17 cellular contexts compared by ENCODE assay signal in the genomic region with DNA sequence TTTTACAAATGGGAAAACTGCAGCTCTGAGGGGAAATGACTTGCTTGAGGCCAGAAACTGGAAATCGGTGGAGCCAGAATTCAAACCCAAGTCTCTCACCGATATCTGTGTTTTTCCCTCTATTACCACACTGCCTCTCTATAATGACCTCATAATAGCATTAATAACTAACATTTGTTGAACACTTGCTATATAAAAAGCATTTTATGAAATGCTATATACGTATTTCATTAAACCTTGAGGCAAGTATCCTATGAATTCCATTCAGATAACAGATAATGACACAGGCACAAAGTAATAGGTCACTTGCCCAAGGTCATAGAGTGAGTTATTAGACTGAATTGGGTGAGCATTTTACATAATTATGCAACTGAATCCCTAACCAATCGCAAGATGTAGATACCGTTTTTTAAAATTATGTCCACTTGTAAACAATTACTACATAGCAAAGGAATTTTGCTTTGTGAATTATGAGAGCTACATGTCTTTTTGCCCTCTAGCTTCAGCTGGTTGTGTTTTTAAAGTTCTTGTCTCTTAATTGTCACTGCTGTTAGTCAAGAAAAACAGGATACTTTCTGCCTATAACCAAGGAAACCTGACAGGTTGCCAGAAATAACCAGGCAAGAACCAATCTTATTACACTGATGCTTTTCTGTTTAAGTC. TPM values are rescaled to one million over a fixed set of nuclear protein-coding genes. Genes with fewer than 3 reads are reported as not detected.
A peak's percentile ranks its signal among the peaks of the same experiment; 100 is the strongest.
DNase-seq lines count a peak whose midpoint lies in the region; ATAC-seq and TF ChIP-seq lines count a peak whose summit lies in the region.
"Had no signal": no experiment of that assay in that cellular context is flagged by ENCODE, and none has a peak within 500 bp of the region (broad histone marks: within the 10 kb centered on the region; RNA-seq: fewer than 3 reads in every experiment).

No MANE protein-coding gene starts in this region.

- H3K4me1 ChIP-seq in breast epithelium (no peaks in the 10 kb centered on the region), adipocyte (ENCODE audit: control insufficient read depth, insufficient read depth, low read length) (peaks cover 13% of the 10 kb centered on the region)

- H3K36me3 Mint-ChIP-seq in MCF 10A (ENCODE audit: insufficient read depth, unreplicated experiment) = peaks cover 14% of the 10 kb centered on the region
- H3K36me3 Mint-ChIP-seq: activated naive CD8-positive, alpha-beta T cell had no signal

- no peak overlapping the region for H3K9ac ChIP-seq in adipocyte (ENCODE audit: low read length)

- H3K27me3 Mint-ChIP-seq in MCF 10A (ENCODE audit: insufficient read depth, unreplicated experiment) = no peaks in the 10 kb centered on the region
- H3K27me3 Mint-ChIP-seq: activated naive CD8-positive, alpha-beta T cell had no signal

- H3K36me3 ChIP-seq in breast epithelium = no peaks in the 10 kb centered on the region
- peaks cover 9% of the 10 kb centered on the region for H3K36me3 ChIP-seq in adipocyte (ENCODE audit: control insufficient read depth, insufficient read depth, low read length, severe bottlenecking)
- H3K36me3 ChIP-seq: transverse colon had no signal

- H3K4me3 Mint-ChIP-seq in MCF 10A (ENCODE audit: unreplicated experiment) = no peak overlapping the region
- H3K4me3 Mint-ChIP-seq: activated naive CD8-positive, alpha-beta T cell; nephron progenitor cell; T-helper 2 cell treated with Interferon-gamma antibody and Interleukin-4, amounts not matched to agents 5 μg/mL and 100 μg/mL, for 36 hours had no signal

- no peaks in the 10 kb centered on the region for H3K9me3 Mint-ChIP-seq in MCF 10A (ENCODE audit: unreplicated experiment)
- H3K9me3 Mint-ChIP-seq: nephron progenitor cell; T-helper 2 cell treated with Interferon-gamma antibody and Interleukin-4, amounts not matched to agents 5 μg/mL and 100 μg/mL, for 36 hours had no signal

- no peak overlapping the region for H3K27ac Mint-ChIP-seq in MCF 10A (ENCODE audit: low read depth, unreplicated experiment)
- H3K27ac Mint-ChIP-seq: activated naive CD8-positive, alpha-beta T cell; nephron progenitor cell; T-helper 2 cell treated with Interferon-gamma antibody and Interleukin-4, amounts not matched to agents 5 μg/mL and 100 μg/mL, for 36 hours had no signal

- H3K27ac ChIP-seq in breast epithelium = peak overlapping the region; percentile 79 to 81
- H3K27ac ChIP-seq: transverse colon had no signal

- ATAC-seq in GM21390 (IDR thresholded peaks at IDR 0.05; ENCODE audit: unreplicated experiment) (no peak), GM19351 (IDR thresholded peaks at IDR 0.05; ENCODE audit: unreplicated experiment) (no peak)
- ATAC-seq: right cardiac atrium had no signal

- no peaks in the 10 kb centered on the region for H3K27me3 ChIP-seq in breast epithelium
- no peaks in the 10 kb centered on the region for H3K27me3 ChIP-seq in adipocyte (replicated peaks; ENCODE audit: control insufficient read depth, insufficient read depth, low read length)
- H3K27me3 ChIP-seq: transverse colon had no signal

- no peak for TF ChIP-seq POLR2A in breast epithelium (IDR thresholded peaks at IDR 0.05)

- no peak overlapping the region for H3K4me3 ChIP-seq in breast epithelium
- H3K4me3 ChIP-seq in adipocyte (ENCODE audit: low read length) = no peak overlapping the region
- H3K4me3 ChIP-seq: transverse colon had no signal

- TF ChIP-seq CTCF in breast epithelium (IDR thresholded peaks at IDR 0.05) (no peak), MCF 10A (IDR thresholded peaks at IDR 0.05; ENCODE audit: unreplicated experiment) (no peak)

- CTCF ChIA-PET in MCF 10A (lab: Yijun Ruan, JAX) = interaction anchor here (0.5 to 7.5 kb wide), 13 partner anchors 14 to 533 kb away, joined by 3 to 46 read pairs (median 3); a partner anchor contains a TSS

- H3K9me3 ChIP-seq in breast epithelium (no peaks in the 10 kb centered on the region), adipocyte (ENCODE audit: control insufficient read depth, low read length) (no peaks in the 10 kb centered on the region)
- H3K9me3 ChIP-seq: transverse colon had no signal

- intact Hi-C loops in breast epithelium (cut with DNase I; ENCODE audit: low total_unique reads) = no loop called here
- intact Hi-C loops in MCF 10A (cut with micrococcal nuclease) = no loop called here

- BruUV-seq in MCF 10A (replicated peaks; lab: Mats Ljungman, UMichigan) = no TSS peak

- DNase-seq in breast epithelium (ENCODE audit: low spot score in 2 of 2) (no peak), MCF 10A (ENCODE audit: unreplicated experiment) (no peak), adipocyte (ENCODE audit: low read depth) (peak; percentile 37), fibroblast of peridontal ligament (ENCODE audit: extremely low read depth) (peak; percentile 69), foreskin melanocyte (no peak), DMS79 treated with DMSO at 0.1 percent for 48 hours (lab: John Stamatoyannopoulos, UW) (no peak)
- DNase-seq: cerebellar nuclear complex; NCI-H187 treated with DMSO at 0.1 percent for 48 hours; NCI-H69; nephron progenitor cell; right cardiac atrium; stimulated activated CD4-positive, alpha-beta T cell treated with anti-CD3 and anti-CD28 coated beads, Interleukin-2, amount 100 ng/mL, for 24 hours; transverse colon had no signal

- POLR2A ChIA-PET in MCF 10A (lab: Yijun Ruan, JAX) = interaction anchor here (0.9 to 1.2 kb wide), 2 partner anchors 14 to 22 kb away, joined by 3 to 9 read pairs; no protein-coding TSS in a partner anchor

- peaks cover 8% of the 10 kb centered on the region for H3K4me1 Mint-ChIP-seq in MCF 10A (ENCODE audit: insufficient read depth, unreplicated experiment)

RNA-seq across cellular contexts. Expression of a gene that starts 4.7 kb away (rescaled TPM):
- total RNA-seq in breast epithelium = 10 to 100 TPM in 2 of 3 donors, 1 to 10 TPM in 1; 6.9 to 13.1 (median 11.9) TPM
- 7.8 and 8.4 TPM in 2 replicates for total RNA-seq in MCF 10A (2022)

RNA-seq across cellular contexts. Expression of a gene that starts 23.0 kb away (rescaled TPM):
- total RNA-seq in breast epithelium (10 to 100 TPM; 18.7 to 24.7 (median 22.9) TPM), MCF 10A (2022) (7.5 and 10.3 TPM in 2 replicates)

Comparison
In these comparisons a context has a peak if more than half of its experiments do, and no peak if none do; other contexts are left out.
1. DNase-seq: peak in adipocyte (single experiment) and fibroblast of peridontal ligament (single experiment); none in breast epithelium (0 of 2), MCF 10A (single experiment), foreskin melanocyte (single experiment) and DMS79 treated with DMSO at 0.1 percent for 48 hours (single experiment).